ENCODE assay signal across 8 cellular contexts in the genomic region with DNA sequence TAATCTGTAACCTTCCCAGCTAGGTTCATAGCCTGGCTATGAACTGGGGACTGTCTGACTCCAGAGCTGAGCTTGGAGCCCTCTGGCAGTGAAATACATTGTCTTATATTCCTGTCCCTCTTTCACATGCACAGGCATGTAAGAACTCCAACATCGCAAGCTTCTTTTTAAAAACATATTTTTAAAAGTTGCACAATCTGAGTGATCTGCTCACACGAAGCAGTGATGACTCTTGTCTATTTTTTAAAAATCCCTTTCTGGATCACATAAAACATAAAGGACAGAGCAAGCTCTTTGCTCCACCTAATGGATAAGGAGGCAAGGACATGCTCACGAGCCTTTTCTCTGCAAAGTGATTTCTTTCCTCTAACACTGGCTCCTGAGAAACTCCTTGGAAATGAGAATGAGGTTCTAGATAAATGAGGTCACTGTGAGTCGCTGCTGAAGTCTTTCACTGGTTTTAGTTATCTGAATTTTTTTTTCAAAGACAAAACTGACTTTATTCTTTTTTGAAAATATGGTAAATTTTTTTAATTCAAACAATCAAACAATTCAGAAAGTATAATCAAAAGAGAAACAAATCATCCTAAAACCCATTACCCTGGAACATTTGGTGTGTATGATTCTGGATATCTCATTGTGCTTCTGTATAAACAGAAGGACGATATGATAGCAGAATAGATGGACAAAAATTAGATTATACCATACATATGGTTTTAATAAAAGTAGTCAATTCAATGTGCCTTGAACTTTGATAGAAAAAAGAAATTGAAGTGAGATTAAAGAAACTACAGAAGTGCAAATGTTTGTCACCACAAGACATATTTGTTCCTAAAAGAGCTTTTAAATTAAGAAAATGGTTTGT.
DNase-seq lines count a peak whose midpoint lies in the region; ATAC-seq and TF ChIP-seq lines count a peak whose summit lies in the region.

No MANE protein-coding gene starts in this region.

- TF ChIP-seq CTCF in LNCAP (IDR thresholded peaks at IDR 0.05) (peak; percentile 80), WI38 (IDR thresholded peaks at IDR 0.05; ENCODE audit: low read depth, low read length) (peak; percentile 23; the same call in 1 of the 2 replicates)

- ATAC-seq in GM19452 (IDR thresholded peaks at IDR 0.05; ENCODE audit: unreplicated experiment) (no peak), GM19328 (IDR thresholded peaks at IDR 0.05; ENCODE audit: unreplicated experiment) (no peak)

- DNase-seq in COLO829 (ENCODE audit: low spot score) (peak; percentile 52), iPS-NIHi11 (ENCODE audit: low spot score) (peak; percentile 53), cerebellar nuclear complex (lab: John Stamatoyannopoulos, UW) (no peak), NCI-H187 treated with DMSO at 0.1 percent for 48 hours (lab: John Stamatoyannopoulos, UW) (no peak)

- H3K4me3 ChIP-seq in WI38 (ENCODE audit: low read depth, low read length): no peak overlapping the region

Comparison
In these comparisons a context has a peak if more than half of its experiments do, and no peak if none do; other contexts are left out.
1. DNase-seq: peak in COLO829 (single experiment) and iPS-NIHi11 (single experiment); none in cerebellar nuclear complex (0 of 2) and NCI-H187 treated with DMSO at 0.1 percent for 48 hours (single experiment).